ENCODE assay signal across 1 cellular context in the genomic region with DNA sequence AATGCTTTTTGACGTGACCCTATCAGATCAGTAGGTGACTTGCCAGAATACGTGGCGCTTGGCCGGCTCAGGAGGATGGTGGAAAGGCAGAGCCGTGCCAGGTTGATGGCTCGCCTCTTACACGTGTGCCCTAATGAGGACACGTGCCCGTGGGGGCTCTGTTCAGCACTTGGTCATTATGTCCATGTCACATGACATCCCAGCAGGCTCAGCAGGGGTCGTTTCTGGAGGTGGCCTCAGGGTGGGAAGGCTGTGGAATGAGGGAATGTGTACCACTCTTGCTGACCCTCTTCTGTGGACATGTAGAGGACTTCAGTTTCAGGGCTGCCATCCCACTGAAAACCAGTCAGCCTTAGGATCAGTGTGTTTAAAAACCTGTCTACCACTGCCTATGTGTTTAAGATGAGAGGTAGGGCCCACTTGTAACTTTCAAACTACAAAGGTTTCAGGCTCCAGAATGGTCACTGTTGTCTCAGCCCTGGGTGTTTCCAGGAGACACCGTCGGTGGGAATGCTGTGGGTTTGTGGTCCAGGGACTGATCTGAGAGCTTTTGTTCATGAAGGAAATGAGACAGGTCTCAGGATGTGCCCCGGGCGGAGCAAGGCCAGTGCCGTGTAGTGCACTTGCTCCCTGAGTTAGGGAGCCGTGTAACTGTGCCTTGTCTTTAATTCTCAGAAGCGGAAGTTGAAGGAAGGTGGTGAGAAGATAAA.
TF ChIP-seq lines count a peak whose summit lies in the region.

No MANE protein-coding gene starts in this region.

TF ChIP-seq in HepG2, 621 proteins besides CTCF, POLR2A, EP300 and RAD21:
- TF ChIP-seq ZNF792 (CRISPR knock-in tag; IDR thresholded peaks at IDR 0.05) (no peak), RBM22 (optimal IDR thresholded peaks at IDR 0.05; ENCODE audit: low read length) (peak; percentile 56)
